In the genomic region with DNA sequence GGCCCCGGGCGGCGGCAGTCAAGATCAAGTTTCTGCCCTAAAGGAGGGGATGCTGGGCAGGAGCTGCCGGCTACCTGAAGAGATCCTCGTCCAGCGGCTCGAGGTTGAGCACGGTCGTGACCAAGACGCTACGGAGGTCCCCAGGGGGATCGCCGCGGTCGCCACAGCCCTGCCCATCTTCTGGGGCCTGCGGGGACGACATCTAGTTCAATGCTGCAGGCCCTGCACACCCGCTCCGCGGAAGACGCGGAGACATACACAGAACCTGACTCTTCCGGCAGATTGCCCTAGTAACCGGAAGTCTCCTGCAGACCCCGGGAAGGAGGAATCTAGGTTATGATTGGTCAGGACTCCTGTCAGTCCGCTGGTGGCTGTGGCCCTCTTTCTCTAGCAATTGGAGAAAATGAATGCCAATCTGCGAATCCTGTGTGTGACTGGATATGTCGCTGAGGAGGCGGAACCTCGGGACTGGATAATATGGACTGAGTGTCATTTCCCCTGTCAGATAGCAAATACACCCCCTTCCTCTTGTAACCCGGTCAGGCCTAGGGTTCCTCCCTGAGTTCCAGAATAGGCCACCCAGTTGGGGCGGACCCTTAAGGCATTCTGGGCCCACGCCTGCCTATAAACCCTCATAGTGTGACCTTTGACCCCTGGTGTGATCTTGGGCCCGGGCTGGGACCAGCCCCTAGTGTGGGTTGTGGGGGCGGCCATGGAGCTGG, we compare ENCODE assay signal across 8 cellular contexts. TPM values are rescaled to one million over a fixed set of nuclear protein-coding genes. Genes with fewer than 3 reads are reported as not detected.
DNase-seq lines count a peak whose midpoint lies in the region; ATAC-seq and TF ChIP-seq lines count a peak whose summit lies in the region.

A gene (minus strand): TSS at position 279 of the 722 bp plus-strand sequence. CDS start 77 bp downstream, at position 202.
A gene (plus strand): TSS at position 501 of the 722 bp plus-strand sequence. CDS start 212 bp downstream, at position 713.

- no peaks in the 10 kb centered on the region for H3F3A ChIP-seq in OCI-LY1 (ENCODE audit: insufficient read depth, low read length)

- TF ChIP-seq CTCF in OCI-LY1 (IDR thresholded peaks at IDR 0.05; ENCODE audit: low read length) (no peak), epithelial cell of proximal tubule (conservative IDR thresholded peaks at IDR 0.05; ENCODE audit: low read depth, low read length) (no peak), mucosa of descending colon (IDR thresholded peaks at IDR 0.05) (no peak)

- H3K79me2 ChIP-seq in OCI-LY1 (ENCODE audit: insufficient read depth, low read length): peaks cover 7% of the 10 kb centered on the region; the same call in 1 of the 2 replicates

- H3K4me2 ChIP-seq in OCI-LY1 (ENCODE audit: low read length): peak within 1 kb of the TSS; percentile 85

- H3K27me3 ChIP-seq in OCI-LY1 (ENCODE audit: insufficient read depth, low read length): no peaks in the 10 kb centered on the region

- H4K20me1 ChIP-seq in OCI-LY1 (ENCODE audit: insufficient read depth, low read length): no peaks in the 10 kb centered on the region

- H3K36me3 ChIP-seq in OCI-LY1 (ENCODE audit: insufficient read depth, low read length): peaks cover 8% of the 10 kb centered on the region; the same call in 1 of the 2 replicates
- H3K36me3 ChIP-seq in mucosa of descending colon (ENCODE audit: low read depth): no peaks in the 10 kb centered on the region

- peaks cover 41% of the 10 kb centered on the region for H3K4me1 ChIP-seq in OCI-LY1 (ENCODE audit: insufficient read depth, low read length, severe bottlenecking)
- H3K4me1 ChIP-seq in mucosa of descending colon (ENCODE audit: low read depth): peaks cover 41% of the 10 kb centered on the region

- intact Hi-C loops in mucosa of descending colon (cut with DNase I, micrococcal nuclease): no loop called here

- DNase-seq in DMS 273 treated with DMSO at 0.1 percent for 48 hours (lab: John Stamatoyannopoulos, UW) (peak; percentile 99), HuH-7 (ENCODE audit: low spot score) (peak; percentile 100), activated T-cell treated with anti-CD3 and anti-CD28 coated beads for 1 hour (ENCODE audit: low read depth) (peak; percentile 81), epithelial cell of proximal tubule (ENCODE audit: low read depth) (peak; percentile 100), mucosa of descending colon (peak; percentile 86 to 99 (median 89))
- DNase-seq in stimulated activated CD8-positive, alpha-beta memory T cell treated with anti-CD3 and anti-CD28 coated beads, Interleukin-4, amount 100 ng/mL, for 1 hour (ENCODE audit: low read depth in 2 of 2, low spot score in 1 of 2): peak; percentile 59 to 79

- ATAC-seq in GM21526 (IDR thresholded peaks at IDR 0.05; ENCODE audit: low FRiP score, unreplicated experiment): peak; percentile 87
- ATAC-seq in mucosa of descending colon: peak; percentile 97

- no peak within 1 kb of the TSS for H2AFZ ChIP-seq in OCI-LY1 (ENCODE audit: low read length)

- H3K4me3 ChIP-seq in OCI-LY1 (ENCODE audit: low read depth, low read length, poor library complexity, severe bottlenecking): peak within 1 kb of the TSS; percentile 84
- peak within 1 kb of the TSS; percentile 91 for H3K4me3 ChIP-seq in epithelial cell of proximal tubule (ENCODE audit: low read depth, low read length)
- H3K4me3 ChIP-seq in mucosa of descending colon: peak within 1 kb of the TSS; percentile 80

- H3K9me2 ChIP-seq in OCI-LY1 (ENCODE audit: low read depth, low read length): no peaks in the 10 kb centered on the region

- H3K27ac ChIP-seq in OCI-LY1 (ENCODE audit: low read depth, low read length, poor library complexity, severe bottlenecking): peak within 1 kb of the TSS; percentile 77

- peak within 1 kb of the TSS; percentile 83 for H3K9ac ChIP-seq in OCI-LY1 (ENCODE audit: low read length)

- H3K9me3 ChIP-seq in OCI-LY1 (ENCODE audit: low read length) (no peaks in the 10 kb centered on the region), mucosa of descending colon (no peaks in the 10 kb centered on the region)

RNA-seq across cellular contexts. Expression of the first gene that starts in this region (rescaled TPM):
- total RNA-seq in epithelial cell of proximal tubule: 29.1 and 33.0 TPM in 2 replicates
- 10 to 100 TPM; 31.1 to 61.0 (median 32.9) TPM for total RNA-seq in mucosa of descending colon

RNA-seq across cellular contexts. Expression of the second gene that starts in this region (rescaled TPM):
- total RNA-seq in epithelial cell of proximal tubule (1.2 and 3.0 TPM in 2 replicates), mucosa of descending colon (1 to 10 TPM; 3.3 to 7.4 (median 5.7) TPM)

Comparison
In these comparisons a context has a peak if more than half of its experiments do, and no peak if none do; other contexts are left out.
1. Peak in every context shown above with its lines: DNase-seq, ATAC-seq, H3K4me3 ChIP-seq and H3K27ac ChIP-seq.